Comparison of ENCODE assay signal across 17 cellular contexts in the genomic region with DNA sequence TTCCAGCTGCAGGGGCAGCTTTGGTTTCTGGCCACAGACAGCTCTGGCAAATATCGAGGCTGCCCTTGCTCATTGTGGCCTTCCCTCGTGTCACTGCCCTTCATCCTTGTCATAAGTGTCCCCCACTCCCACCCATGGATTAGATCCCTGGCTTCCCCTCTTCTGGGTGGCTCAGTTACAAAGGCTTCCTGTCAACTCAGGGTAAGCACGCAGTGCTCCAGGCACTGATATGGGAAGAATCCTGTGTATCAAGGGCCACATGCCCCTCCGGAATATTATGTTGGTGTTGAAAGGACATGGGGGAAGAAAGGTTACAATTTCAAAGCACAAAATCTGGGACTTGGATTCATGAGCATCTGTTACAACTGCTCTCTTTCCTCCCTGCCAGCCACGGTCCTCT.
A peak's percentile ranks its signal among the peaks of the same experiment; 100 is the strongest.
DNase-seq lines count a peak whose midpoint lies in the region; ATAC-seq, FAIRE-seq and TF ChIP-seq lines count a peak whose summit lies in the region.
"Had no signal": no experiment of that assay in that cellular context is flagged by ENCODE, and none has a peak within 500 bp of the region (broad histone marks: within the 10 kb centered on the region; RNA-seq: fewer than 3 reads in every experiment).

No MANE protein-coding gene starts in this region.

- H3K9me3 Mint-ChIP-seq in astrocyte (ENCODE audit: unreplicated experiment) (no peaks in the 10 kb centered on the region), progenitor cell of endocrine pancreas (ENCODE audit: low read depth) (no peaks in the 10 kb centered on the region)
- H3K9me3 Mint-ChIP-seq: activated naive CD8-positive, alpha-beta T cell treated with anti-CD3 and anti-CD28 coated beads for 36 hours had no signal

- H2AFZ ChIP-seq in astrocyte (ENCODE audit: low read depth, low read length): no peak overlapping the region

- H4K20me1 ChIP-seq in astrocyte (ENCODE audit: insufficient read depth, low read length): peaks cover 3% of the 10 kb centered on the region

- peak; percentile 23 to 72 (median 53) for ATAC-seq in heart right ventricle
- no peak for ATAC-seq in GM21737 (IDR thresholded peaks at IDR 0.05; ENCODE audit: unreplicated experiment)
- ATAC-seq in left lung: no peak
- ATAC-seq: activated CD8-positive, alpha-beta T cell treated with anti-CD3 and anti-CD28 coated beads, Interleukin-2, amount 10 ng/mL, durations not matched to agents 7 days and 5 days; Panc1 had no signal

- H3K27me3 ChIP-seq in HUES6 (ENCODE audit: control insufficient read depth, insufficient read depth, low read length) (no peaks in the 10 kb centered on the region), astrocyte (ENCODE audit: insufficient read depth, low read length) (peaks cover 3% of the 10 kb centered on the region), heart right ventricle (no peaks in the 10 kb centered on the region), left lung (no peaks in the 10 kb centered on the region)

- peak overlapping the region; percentile 10; the same call in 1 of the 2 replicates for H3K27ac ChIP-seq in HUES6 (ENCODE audit: low read depth, low read length)
- H3K27ac ChIP-seq in astrocyte (ENCODE audit: low read depth, low read length): peak overlapping the region; percentile 81
- H3K27ac ChIP-seq in heart right ventricle: peak overlapping the region in 6 of 10 donors; percentile 23 to 66 (median 37)
- no peak overlapping the region for H3K27ac ChIP-seq in left lung
- H3K27ac ChIP-seq: thoracic aorta had no signal

- H3K36me3 ChIP-seq in HUES6 (ENCODE audit: control insufficient read depth, insufficient read depth, low read length): peaks cover 15% of the 10 kb centered on the region
- no peaks in the 10 kb centered on the region for H3K36me3 ChIP-seq in astrocyte (ENCODE audit: insufficient read depth, low read length)
- H3K36me3 ChIP-seq in heart right ventricle: peaks cover 0 to 17% (median 0%) of the 10 kb centered on the region in 9 donors
- H3K36me3 ChIP-seq in left lung: peaks cover 0 to 7% of the 10 kb centered on the region in 2 donors

- H3K79me2 ChIP-seq in astrocyte (ENCODE audit: insufficient read depth, low read length): peaks cover 6% of the 10 kb centered on the region

- intact Hi-C loops in heart right ventricle (cut with DNase I) (no loop called here), left lung (cut with DNase I) (no loop called here)

- H3K9ac ChIP-seq in HUES6 (ENCODE audit: low read length) (peak overlapping the region; percentile 40), astrocyte (ENCODE audit: low read length) (peak overlapping the region; percentile 68)

- H3K4me3 Mint-ChIP-seq in astrocyte (ENCODE audit: unreplicated experiment) (no peak overlapping the region), progenitor cell of endocrine pancreas (ENCODE audit: low read depth) (no peak overlapping the region)
- H3K4me3 Mint-ChIP-seq: activated CD8-positive, alpha-beta T cell treated with anti-CD3 and anti-CD28 coated beads, Interleukin-2, amount 10 ng/mL, durations not matched to agents 7 days and 5 days; activated naive CD8-positive, alpha-beta T cell treated with anti-CD3 and anti-CD28 coated beads for 36 hours had no signal

- H3K4me3 ChIP-seq in HUES6 (ENCODE audit: low read depth, low read length) (no peak overlapping the region; the same call in 1 of the 2 replicates), astrocyte (ENCODE audit: insufficient read depth, low read depth, low read length) (no peak overlapping the region), heart right ventricle (no peak overlapping the region), left lung (no peak overlapping the region)
- H3K4me3 ChIP-seq: thoracic aorta had no signal

- WGBS in heart right ventricle, 2 donors: 38 to 47% methylated on average over 5 of the region's 5 CpGs

- H3K27ac Mint-ChIP-seq in astrocyte (ENCODE audit: unreplicated experiment): peak overlapping the region; percentile 94
- peak overlapping the region; percentile 87 for H3K27ac Mint-ChIP-seq in progenitor cell of endocrine pancreas
- H3K27ac Mint-ChIP-seq: activated CD8-positive, alpha-beta T cell treated with anti-CD3 and anti-CD28 coated beads, Interleukin-2, amount 10 ng/mL, durations not matched to agents 7 days and 5 days; activated naive CD8-positive, alpha-beta T cell treated with anti-CD3 and anti-CD28 coated beads for 36 hours had no signal

- H3K36me3 Mint-ChIP-seq in astrocyte (ENCODE audit: low read depth, unreplicated experiment) (no peaks in the 10 kb centered on the region), progenitor cell of endocrine pancreas (ENCODE audit: insufficient read depth) (peaks cover 6% of the 10 kb centered on the region)
- H3K36me3 Mint-ChIP-seq: activated naive CD8-positive, alpha-beta T cell treated with anti-CD3 and anti-CD28 coated beads for 36 hours had no signal

- FAIRE-seq in astrocyte (lab: Jason Lieb, UNC): no peak
- FAIRE-seq: small intestine had no signal

- H3K4me1 ChIP-seq in HUES6 (ENCODE audit: control insufficient read depth, insufficient read depth, low read length) (peaks cover 85% of the 10 kb centered on the region), astrocyte (ENCODE audit: insufficient read depth, low read length) (peaks cover 38% of the 10 kb centered on the region), heart right ventricle (peaks cover 0 to 68% (median 30%) of the 10 kb centered on the region in 9 donors), left lung (no peaks in the 10 kb centered on the region)

- H3K27me3 Mint-ChIP-seq in astrocyte (ENCODE audit: low read depth, unreplicated experiment): no peaks in the 10 kb centered on the region
- no peaks in the 10 kb centered on the region for H3K27me3 Mint-ChIP-seq in progenitor cell of endocrine pancreas

- H3K4me1 Mint-ChIP-seq in astrocyte (ENCODE audit: low read depth, unreplicated experiment) (peaks cover 74% of the 10 kb centered on the region), progenitor cell of endocrine pancreas (ENCODE audit: low read depth) (peaks cover 85% of the 10 kb centered on the region)
- H3K4me1 Mint-ChIP-seq: activated naive CD8-positive, alpha-beta T cell treated with anti-CD3 and anti-CD28 coated beads for 36 hours had no signal

- H3K4me2 ChIP-seq in astrocyte (ENCODE audit: low read length): peak overlapping the region; percentile 69

- DNase-seq in astrocyte (ENCODE audit: low read depth): no peak
- DNase-seq in heart right ventricle: no peak
- DNase-seq in progenitor cell of endocrine pancreas (ENCODE audit: low spot score, unreplicated experiment): no peak
- no peak for DNase-seq in left lung
- DNase-seq in NOMO-1 treated with DMSO at 0.1 percent for 48 hours (lab: John Stamatoyannopoulos, UW; ENCODE audit: unreplicated experiment): no peak
- DNase-seq: activated CD8-positive, alpha-beta T cell treated with anti-CD3 and anti-CD28 coated beads, Interleukin-2, amount 10 ng/mL, durations not matched to agents 7 days and 5 days; activated naive CD8-positive, alpha-beta T cell treated with anti-CD3 and anti-CD28 coated beads for 36 hours; C1 segment of cervical spinal cord; head of caudate nucleus; Kasumi-1; nucleus accumbens; small intestine; stimulated activated CD4-positive, alpha-beta T cell treated with anti-CD3 and anti-CD28 coated beads, Interleukin-4, amount 100 ng/mL, for 4 hours had no signal

- H3K9me3 ChIP-seq in HUES6 (ENCODE audit: control insufficient read depth, insufficient read depth, low read depth, low read length): no peaks in the 10 kb centered on the region
- H3K9me3 ChIP-seq in astrocyte (ENCODE audit: insufficient read depth, low read depth, low read length): no peaks in the 10 kb centered on the region
- H3K9me3 ChIP-seq in heart right ventricle: no peaks in the 10 kb centered on the region
- H3K9me3 ChIP-seq in left lung: no peaks in the 10 kb centered on the region
- H3K9me3 ChIP-seq: thoracic aorta had no signal

- TF ChIP-seq CTCF in astrocyte (IDR thresholded peaks at IDR 0.05; ENCODE audit: insufficient read depth, low read depth, low read length): no peak
- no peak for TF ChIP-seq CTCF in heart right ventricle (IDR thresholded peaks at IDR 0.05)
- no peak for TF ChIP-seq CTCF in progenitor cell of endocrine pancreas (IDR thresholded peaks at IDR 0.05; ENCODE audit: unreplicated experiment)
- TF ChIP-seq CTCF in left lung (IDR thresholded peaks at IDR 0.05): no peak

Comparison
In these comparisons a context has a peak if more than half of its experiments do, and no peak if none do; other contexts are left out.
1. H3K27ac ChIP-seq: peak in HUES6 (single experiment), astrocyte (single experiment) and heart right ventricle (6 of 10); none in left lung (0 of 2).
2. ATAC-seq: peak in heart right ventricle (8 of 8); none in GM21737 (single experiment) and left lung (single experiment).